Comparison of ENCODE assay signal across 21 cellular contexts in genomic region chr4:148951346-148951745, GRCh38.
"Had no signal": no experiment of that assay in that cellular context is flagged by ENCODE, and none has a peak within 500 bp of the region (broad histone marks: within the 10 kb centered on the region; RNA-seq: fewer than 3 reads in every experiment).

No MANE protein-coding gene starts in this region.

- H3K27me3 ChIP-seq: breast epithelium, esophagus squamous epithelium, suprapubic skin, transverse colon had no signal

- DNase-seq: activated CD4-positive, alpha-beta T cell treated with anti-CD3 and anti-CD28 coated beads, Interleukin-2, amount 10 ng/mL, durations not matched to agents 7 days and 5 days; activated CD8-positive, alpha-beta T cell treated with anti-CD3 and anti-CD28 coated beads, Interleukin-2, amount 10 ng/mL, durations not matched to agents 7 days and 5 days; activated effector memory CD4-positive, alpha-beta T cell treated with Interleukin-2 at 50 U/mL for 16 hours; activated naive CD4-positive, alpha-beta T cell treated with anti-CD3 and anti-CD28 coated beads, Interleukin-2, amount 50 U/mL, for 16 hours; activated T-cell treated with anti-CD3 and anti-CD28 coated beads, Interleukin-2, amount 50 U/mL, for 48 hours; aorta; effector CD8-positive, alpha-beta T cell; esophagus squamous epithelium; left cardiac atrium; lower lobe of right lung; nephron progenitor cell; right cardiac atrium; stimulated activated CD4-positive, alpha-beta T cell treated with anti-CD3 and anti-CD28 coated beads, Interleukin-2, amount 100 ng/mL, for 48 hours; stimulated activated naive CD8-positive, alpha-beta T cell treated with anti-CD3 and anti-CD28 coated beads, Interleukin-15, amount 100 ng/mL, for 72 hours; T1000; transverse colon had no signal

- H3K4me1 ChIP-seq: breast epithelium, esophagus squamous epithelium, lower lobe of right lung, prostate gland, suprapubic skin had no signal

- H3K27ac ChIP-seq: breast epithelium, esophagus squamous epithelium, lower lobe of right lung, prostate gland, skin epidermis, suprapubic skin, transverse colon had no signal

- ATAC-seq: activated CD4-positive, CD25-positive, alpha-beta regulatory T cell treated with anti-CD3 and anti-CD28 coated beads, Interleukin-2, amount 50 U/mL, for 24 hours; activated CD8-positive, alpha-beta T cell treated with anti-CD3 and anti-CD28 coated beads, Interleukin-2, amount 10 ng/mL, durations not matched to agents 7 days and 5 days; left cardiac atrium; lower lobe of right lung; right cardiac atrium; stimulated activated naive CD8-positive, alpha-beta T cell treated with anti-CD3 and anti-CD28 coated beads, Interleukin-15, amount 100 ng/mL, for 72 hours had no signal

- H3K36me3 ChIP-seq: breast epithelium, esophagus squamous epithelium, lower lobe of right lung, prostate gland, suprapubic skin, transverse colon had no signal

- H3K4me3 ChIP-seq: breast epithelium, esophagus squamous epithelium, lower lobe of right lung, prostate gland, skin epidermis, suprapubic skin, transverse colon had no signal

- H3K9me3 ChIP-seq: breast epithelium, esophagus squamous epithelium, lower lobe of right lung, prostate gland, suprapubic skin, transverse colon had no signal
